In the genomic region with DNA sequence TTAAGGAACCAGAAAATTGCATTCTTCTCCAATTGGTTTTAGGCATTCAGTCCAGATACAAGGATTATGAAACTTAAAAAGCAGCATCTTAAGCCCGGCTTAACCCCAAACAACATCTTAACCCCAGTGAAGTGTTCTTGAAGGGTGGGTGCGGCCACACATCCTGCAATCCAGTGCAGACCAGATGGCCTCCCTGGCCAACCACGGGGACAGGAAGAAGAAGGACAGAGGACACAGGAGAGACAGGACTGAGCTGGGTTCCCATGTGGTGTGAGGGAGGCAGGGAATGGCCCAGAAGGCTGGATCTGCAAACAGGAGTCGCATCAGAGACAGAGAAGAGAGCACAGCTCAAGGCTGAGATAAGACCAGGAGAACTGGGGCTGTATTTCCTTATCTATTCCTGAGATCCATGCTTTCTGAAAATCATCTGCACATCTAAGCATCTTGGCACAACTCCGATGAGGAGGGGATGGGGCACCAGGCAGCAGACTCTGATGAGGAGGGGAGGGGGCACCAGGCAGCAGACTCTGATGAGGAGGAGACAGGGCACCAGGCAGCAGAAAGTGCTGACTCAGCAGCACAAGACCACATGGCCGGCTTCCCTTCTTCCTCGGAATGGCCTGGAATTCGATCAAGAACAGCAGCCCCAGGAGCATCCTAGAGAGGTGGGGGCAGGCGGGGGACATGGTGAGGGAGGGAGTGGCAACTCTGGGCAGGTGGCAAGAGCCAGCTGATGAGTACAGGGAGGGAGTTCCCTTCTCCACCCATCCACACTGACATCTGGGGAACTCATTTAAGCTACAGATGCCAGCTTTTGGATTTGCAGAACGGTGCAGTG, we compare ENCODE assay signal across 12 cellular contexts. TPM values are rescaled to one million over a fixed set of nuclear protein-coding genes. Genes with fewer than 3 reads are reported as not detected.
A peak's percentile ranks its signal among the peaks of the same experiment; 100 is the strongest.
DNase-seq lines count a peak whose midpoint lies in the region; ATAC-seq and TF ChIP-seq lines count a peak whose summit lies in the region.
"Had no signal": no experiment of that assay in that cellular context is flagged by ENCODE, and none has a peak within 500 bp of the region (broad histone marks: within the 10 kb centered on the region; RNA-seq: fewer than 3 reads in every experiment).

No MANE protein-coding gene starts in this region.

- TF ChIP-seq CTCF in right atrium auricular region (IDR thresholded peaks at IDR 0.05) (no peak), OCI-LY1 (IDR thresholded peaks at IDR 0.05; ENCODE audit: low read length) (no peak), Peyer's patch (IDR thresholded peaks at IDR 0.05) (no peak)

- DNase-seq in left ventricle myocardium superior (no peak), right atrium auricular region (ENCODE audit: low spot score) (no peak), left colon (no peak), cerebellar nuclear complex (lab: John Stamatoyannopoulos, UW) (no peak), Peyer's patch (no peak)
- DNase-seq: activated naive CD4-positive, alpha-beta T cell treated with anti-CD3 and anti-CD28 coated beads for 36 hours; colonic mucosa; small intestine had no signal

- no peaks in the 10 kb centered on the region for H3K79me2 ChIP-seq in OCI-LY1 (ENCODE audit: insufficient read depth, low read length)

- H3K4me1 ChIP-seq in right atrium auricular region, result peaks cover 0 to 24% of the 10 kb centered on the region in 2 donors
- H3K4me1 ChIP-seq in OCI-LY1 (ENCODE audit: insufficient read depth, low read length, severe bottlenecking), result peaks cover 84% of the 10 kb centered on the region
- H3K4me1 ChIP-seq in Peyer's patch, result no peaks in the 10 kb centered on the region
- H3K4me1 ChIP-seq: colonic mucosa had no signal

- intact Hi-C loops in left ventricle myocardium superior (cut with micrococcal nuclease) (no loop called here), left colon (cut with DNase I, micrococcal nuclease) (no loop called here)

- H3K4me3 ChIP-seq in right atrium auricular region (no peak overlapping the region), OCI-LY1 (ENCODE audit: low read depth, low read length, poor library complexity, severe bottlenecking) (no peak overlapping the region), Peyer's patch (no peak overlapping the region)
- H3K4me3 ChIP-seq: colonic mucosa had no signal

- no peak for TF ChIP-seq POLR2A in Peyer's patch (IDR thresholded peaks at IDR 0.05)

- H3K4me2 ChIP-seq in OCI-LY1 (ENCODE audit: low read length), result no peak overlapping the region

- no peak overlapping the region for H2AFZ ChIP-seq in OCI-LY1 (ENCODE audit: low read length)

- no peaks in the 10 kb centered on the region for H3F3A ChIP-seq in OCI-LY1 (ENCODE audit: insufficient read depth, low read length)

- H3K9me2 ChIP-seq in OCI-LY1 (ENCODE audit: low read depth, low read length), result no peaks in the 10 kb centered on the region

- H3K9me3 ChIP-seq in right atrium auricular region, result no peaks in the 10 kb centered on the region
- no peaks in the 10 kb centered on the region for H3K9me3 ChIP-seq in OCI-LY1 (ENCODE audit: low read length)
- no peaks in the 10 kb centered on the region for H3K9me3 ChIP-seq in Peyer's patch
- H3K9me3 ChIP-seq: colonic mucosa had no signal

- H3K36me3 ChIP-seq in right atrium auricular region (no peaks in the 10 kb centered on the region), OCI-LY1 (ENCODE audit: insufficient read depth, low read length) (no peaks in the 10 kb centered on the region), Peyer's patch (no peaks in the 10 kb centered on the region)
- H3K36me3 ChIP-seq: colonic mucosa had no signal

- H3K27ac ChIP-seq in right atrium auricular region (no peak overlapping the region), OCI-LY1 (ENCODE audit: low read depth, low read length, poor library complexity, severe bottlenecking) (peak overlapping the region; percentile 61), Peyer's patch (no peak overlapping the region)
- H3K27ac ChIP-seq: colonic mucosa had no signal

- H3K9ac ChIP-seq in OCI-LY1 (ENCODE audit: low read length), result no peak overlapping the region

- ATAC-seq in left ventricle myocardium superior (peak; percentile 27), left colon (peak; percentile 66), GM19452 (IDR thresholded peaks at IDR 0.05; ENCODE audit: unreplicated experiment) (no peak), GM18873 (IDR thresholded peaks at IDR 0.05; ENCODE audit: low FRiP score, unreplicated experiment) (no peak)

- H3K27me3 ChIP-seq in right atrium auricular region, result no peaks in the 10 kb centered on the region
- H3K27me3 ChIP-seq in OCI-LY1 (ENCODE audit: insufficient read depth, low read length), result no peaks in the 10 kb centered on the region
- H3K27me3 ChIP-seq in Peyer's patch, result no peaks in the 10 kb centered on the region
- H3K27me3 ChIP-seq: colonic mucosa had no signal

- H4K20me1 ChIP-seq in OCI-LY1 (ENCODE audit: insufficient read depth, low read length), result no peaks in the 10 kb centered on the region

RNA-seq across cellular contexts. Expression of a gene that starts 26.6 kb away (rescaled TPM):
- total RNA-seq in left ventricle myocardium superior (11.1 TPM), right atrium auricular region (10 to 100 TPM in 1 of 2 donors, 1 to 10 TPM in 1; 7.9 to 12.3 TPM), left colon (10 to 100 TPM; 17.0 to 86.9 TPM), Peyer's patch (10 to 100 TPM; 33.0 to 68.5 (median 40.8) TPM)
- total RNA-seq: M059J had no signal

Comparison
In these comparisons a context has a peak if more than half of its experiments do, and no peak if none do; other contexts are left out.
1. ATAC-seq: peak in left ventricle myocardium superior (single experiment) and left colon (single experiment); none in GM19452 (single experiment) and GM18873 (single experiment).